In the genomic region with DNA sequence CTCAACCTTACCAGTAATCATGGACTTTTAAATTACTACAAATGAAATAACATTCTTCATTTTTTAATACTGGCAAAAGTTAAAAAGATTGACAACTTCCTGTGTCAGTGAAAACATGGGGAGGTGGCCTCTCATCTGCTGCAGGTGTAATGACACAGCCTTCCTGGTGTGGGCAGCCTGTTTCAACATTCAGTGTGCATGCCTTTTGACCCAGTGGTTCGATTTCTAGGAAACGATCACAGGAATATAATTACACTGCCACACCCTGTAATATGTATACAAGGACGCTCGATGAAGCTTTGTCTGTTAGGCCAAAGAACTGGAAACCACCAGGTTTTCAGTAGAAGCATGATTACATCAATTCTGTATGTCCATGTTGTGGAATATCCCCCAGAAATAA, we compare ENCODE assay signal across 9 cellular contexts.
DNase-seq lines count a peak whose midpoint lies in the region; ATAC-seq and TF ChIP-seq lines count a peak whose summit lies in the region.
"Had no signal": no experiment of that assay in that cellular context is flagged by ENCODE, and none has a peak within 500 bp of the region (broad histone marks: within the 10 kb centered on the region; RNA-seq: fewer than 3 reads in every experiment).

No MANE protein-coding gene starts in this region.

- H4K91ac ChIP-seq in neuronal stem cell (ENCODE audit: low read depth, low read length, poor library complexity): no peak overlapping the region

- no peak overlapping the region for H3K4me2 ChIP-seq in neuronal stem cell (ENCODE audit: insufficient read depth, low read length, poor library complexity, severe bottlenecking)

- no peak overlapping the region for H2BK15ac ChIP-seq in neuronal stem cell (ENCODE audit: low read length)

- H2BK12ac ChIP-seq in neuronal stem cell (ENCODE audit: low read length): no peak overlapping the region

- WGBS in neuronal stem cell (ENCODE audit: extremely low coverage in 2 of 2, insufficient read length in 2 of 2, insufficient replicate concordance in 1 of 2), 2 donors: no CpG with 5 or more reads among the region's 4 CpGs

- peaks cover 17% of the 10 kb centered on the region for H3K36me3 Mint-ChIP-seq in activated naive CD8-positive, alpha-beta T cell
- H3K36me3 Mint-ChIP-seq in nephron progenitor cell (ENCODE audit: low read depth) (no peaks in the 10 kb centered on the region), glutamatergic neuron (ENCODE audit: unreplicated experiment) (no peaks in the 10 kb centered on the region)

- TF ChIP-seq CTCF in BE2C (IDR thresholded peaks at IDR 0.05; ENCODE audit: low read depth, low read length) (peak; percentile 43), nephron progenitor cell (IDR thresholded peaks at IDR 0.05) (peak; percentile 21), glutamatergic neuron (IDR thresholded peaks at IDR 0.05; ENCODE audit: partially characterized antibody, unreplicated experiment) (no peak)

- no peak overlapping the region for H3K9ac ChIP-seq in neuronal stem cell (ENCODE audit: low read depth, low read length, poor library complexity)

- no peaks in the 10 kb centered on the region for H3K36me3 ChIP-seq in BE2C
- no peaks in the 10 kb centered on the region for H3K36me3 ChIP-seq in H7 (replicated peaks; ENCODE audit: control insufficient read depth, insufficient read depth, low read length)
- no peaks in the 10 kb centered on the region for H3K36me3 ChIP-seq in neuronal stem cell (replicated peaks in 1 of 2; ENCODE audit: control insufficient read depth in 2 of 2, insufficient read depth in 2 of 2, low read length in 2 of 2)
- H3K36me3 ChIP-seq: cardiac muscle cell had no signal

- DNase-seq in BE2C (peak; percentile 14), H7 (peak; percentile 65), RPMI8226 (peak; percentile 68), nephron progenitor cell (no peak), neuronal stem cell (ENCODE audit: low spot score) (no peak), glutamatergic neuron (no peak)

- no peaks in the 10 kb centered on the region for H3K9me3 Mint-ChIP-seq in activated naive CD8-positive, alpha-beta T cell (ENCODE audit: low read depth)
- no peaks in the 10 kb centered on the region for H3K9me3 Mint-ChIP-seq in nephron progenitor cell
- H3K9me3 Mint-ChIP-seq in glutamatergic neuron (ENCODE audit: unreplicated experiment): no peaks in the 10 kb centered on the region

- H3K4me1 Mint-ChIP-seq in activated naive CD8-positive, alpha-beta T cell (ENCODE audit: low read depth): peaks cover 20% of the 10 kb centered on the region
- H3K4me1 Mint-ChIP-seq in nephron progenitor cell: no peaks in the 10 kb centered on the region
- H3K4me1 Mint-ChIP-seq in glutamatergic neuron (ENCODE audit: low read depth, unreplicated experiment): no peaks in the 10 kb centered on the region

- H3K4me3 Mint-ChIP-seq in activated naive CD8-positive, alpha-beta T cell: peak overlapping the region; percentile 36
- no peak overlapping the region for H3K4me3 Mint-ChIP-seq in nephron progenitor cell
- H3K4me3 Mint-ChIP-seq in glutamatergic neuron (ENCODE audit: unreplicated experiment): no peak overlapping the region

- H3K9me3 ChIP-seq in BE2C (no peaks in the 10 kb centered on the region), neuronal stem cell (replicated peaks in 1 of 2; ENCODE audit: control insufficient read depth in 2 of 2, insufficient read depth in 1 of 2, low read depth in 1 of 2, low read length in 2 of 2) (no peaks in the 10 kb centered on the region)

- no peak overlapping the region for H3K4me3 ChIP-seq in BE2C (ENCODE audit: low read depth, low read length)
- no peak overlapping the region for H3K4me3 ChIP-seq in H7 (ENCODE audit: insufficient read depth, low read depth, low read length)
- no peak overlapping the region for H3K4me3 ChIP-seq in neuronal stem cell (ENCODE audit: low read length in 2 of 2)
- H3K4me3 ChIP-seq: cardiac muscle cell had no signal

- H2AK5ac ChIP-seq in neuronal stem cell (ENCODE audit: low read depth, low read length): no peak overlapping the region

- no peak overlapping the region for H3K23ac ChIP-seq in neuronal stem cell (ENCODE audit: low read depth, low read length, poor library complexity)

- H3K18ac ChIP-seq in neuronal stem cell (ENCODE audit: low read length): no peak overlapping the region

- no peak overlapping the region for H4K8ac ChIP-seq in neuronal stem cell (ENCODE audit: low read depth, low read length)

- no peak overlapping the region for H3K14ac ChIP-seq in neuronal stem cell (ENCODE audit: low read length)

- H3K4me1 ChIP-seq in BE2C: no peaks in the 10 kb centered on the region
- H3K4me1 ChIP-seq in neuronal stem cell (ENCODE audit: control insufficient read depth in 2 of 2, insufficient read depth in 1 of 2, low read depth in 1 of 2, low read length in 2 of 2): no peaks in the 10 kb centered on the region

- peak overlapping the region; percentile 72 for H3K27ac Mint-ChIP-seq in activated naive CD8-positive, alpha-beta T cell
- H3K27ac Mint-ChIP-seq in nephron progenitor cell: no peak overlapping the region
- no peak overlapping the region for H3K27ac Mint-ChIP-seq in glutamatergic neuron (ENCODE audit: unreplicated experiment)

- H3K27ac ChIP-seq in neuronal stem cell (replicated peaks; ENCODE audit: low read length): no peak overlapping the region
- H3K27ac ChIP-seq: cardiac muscle cell had no signal

- H2BK5ac ChIP-seq in neuronal stem cell (ENCODE audit: low read length): no peak overlapping the region

- H2BK120ac ChIP-seq in neuronal stem cell (ENCODE audit: low read depth, low read length): no peak overlapping the region

- no peak for ATAC-seq in HG03457 (IDR thresholded peaks at IDR 0.05; ENCODE audit: unreplicated experiment)

- H3K27me3 ChIP-seq in BE2C: no peaks in the 10 kb centered on the region
- no peaks in the 10 kb centered on the region for H3K27me3 ChIP-seq in H7 (ENCODE audit: control insufficient read depth, insufficient read depth, low read length)
- H3K27me3 ChIP-seq in neuronal stem cell (ENCODE audit: control insufficient read depth in 3 of 3, insufficient read depth in 3 of 3, low read depth in 1 of 3, low read length in 3 of 3): peaks cover 0 to 46% (median 0%) of the 10 kb centered on the region in 3 experiments
- H3K27me3 ChIP-seq: cardiac muscle cell had no signal

- H3K79me1 ChIP-seq in neuronal stem cell (ENCODE audit: low read depth, low read length): no peaks in the 10 kb centered on the region

- no peak overlapping the region for H3K4ac ChIP-seq in neuronal stem cell (ENCODE audit: low read length)

- no peaks in the 10 kb centered on the region for H3K27me3 Mint-ChIP-seq in activated naive CD8-positive, alpha-beta T cell
- peaks cover 22% of the 10 kb centered on the region for H3K27me3 Mint-ChIP-seq in nephron progenitor cell (ENCODE audit: low read depth, poor library complexity)
- no peaks in the 10 kb centered on the region for H3K27me3 Mint-ChIP-seq in glutamatergic neuron (ENCODE audit: unreplicated experiment)

- H2AFZ ChIP-seq in neuronal stem cell (ENCODE audit: low read length): no peak overlapping the region

Comparison
In these comparisons a context has a peak if more than half of its experiments do, and no peak if none do; other contexts are left out.
1. DNase-seq: peak in BE2C (single experiment), H7 (single experiment) and RPMI8226 (single experiment); none in nephron progenitor cell (single experiment), neuronal stem cell (single experiment) and glutamatergic neuron (single experiment).